In genomic region chr3:122636697-122637096, GRCh38 we compare ENCODE assay signal across 28 cellular contexts. TPM values are rescaled to one million over a fixed set of nuclear protein-coding genes. Genes with fewer than 3 reads are reported as not detected.
"Had no signal": no experiment of that assay in that cellular context is flagged by ENCODE, and none has a peak within 500 bp of the region (broad histone marks: within the 10 kb centered on the region; RNA-seq: fewer than 3 reads in every experiment).

No MANE protein-coding gene starts in this region.

- H3K4me3 ChIP-seq: body of pancreas, coronary artery, dorsolateral prefrontal cortex, heart right ventricle, psoas muscle, right atrium auricular region, smooth muscle cell, stomach, tibial artery had no signal

- H3K36me3 ChIP-seq: heart right ventricle, right atrium auricular region, stomach, tibial artery, WERI-Rb-1 had no signal

- H3K79me2 ChIP-seq: parathyroid adenoma had no signal

- H3K27ac ChIP-seq: body of pancreas, coronary artery, dorsolateral prefrontal cortex, heart right ventricle, parathyroid adenoma, psoas muscle, right atrium auricular region, stomach, tibial artery, WERI-Rb-1 had no signal

- H2AFZ ChIP-seq: parathyroid adenoma had no signal

- H3K27me3 ChIP-seq: body of pancreas, heart right ventricle, right atrium auricular region, stomach, tibial artery had no signal

- H3K4me1 ChIP-seq: heart right ventricle, parathyroid adenoma, psoas muscle, right atrium auricular region, tibial artery had no signal

- H3K9me3 ChIP-seq: body of pancreas, heart right ventricle, psoas muscle, right atrium auricular region, stomach, tibial artery had no signal

- FAIRE-seq: islet of Langerhans had no signal

- DNase-seq: activated CD4-positive, alpha-beta T cell treated with anti-CD3 and anti-CD28 coated beads for 48 hours; activated CD4-positive, alpha-beta T cell treated with anti-CD3 and anti-CD28 coated beads, Interleukin-2, amount 50 U/mL, for 48 hours; activated CD8-positive, alpha-beta memory T cell treated with anti-CD3 and anti-CD28 coated beads for 24 hours; activated effector memory CD4-positive, alpha-beta T cell treated with Interleukin-2 at 50 U/mL for 16 hours; activated naive CD4-positive, alpha-beta T cell treated with Interleukin-2 at 50 U/mL for 16 hours; aorta; body of pancreas; dorsolateral prefrontal cortex; effector memory CD4-positive, alpha-beta T cell; foreskin melanocyte; heart right ventricle; left cardiac atrium; naive thymus-derived CD8-positive, alpha-beta T cell; nucleus accumbens; psoas muscle; stimulated activated CD4-positive, alpha-beta T cell treated with anti-CD3 and anti-CD28 coated beads, Interleukin-1b, Interleukin-23, amount 100 ng/mL, for 48 hours; stimulated activated naive B cell treated with anti-CD40 and anti-IgM and Interleukin-4, amounts not matched to agents 10 μg/mL and 1 μg/mL and 100 μg/mL, for 72 hours; stomach; T-helper 17 cell; T1000; tibial artery; WERI-Rb-1 had no signal

- H3K9ac ChIP-seq: parathyroid adenoma had no signal

RNA-seq across cellular contexts. Expression of gene PARP15, which starts 59.2 kb away (rescaled TPM):
- total RNA-seq: neural crest cell, smooth muscle cell had no signal
